In the genomic region with DNA sequence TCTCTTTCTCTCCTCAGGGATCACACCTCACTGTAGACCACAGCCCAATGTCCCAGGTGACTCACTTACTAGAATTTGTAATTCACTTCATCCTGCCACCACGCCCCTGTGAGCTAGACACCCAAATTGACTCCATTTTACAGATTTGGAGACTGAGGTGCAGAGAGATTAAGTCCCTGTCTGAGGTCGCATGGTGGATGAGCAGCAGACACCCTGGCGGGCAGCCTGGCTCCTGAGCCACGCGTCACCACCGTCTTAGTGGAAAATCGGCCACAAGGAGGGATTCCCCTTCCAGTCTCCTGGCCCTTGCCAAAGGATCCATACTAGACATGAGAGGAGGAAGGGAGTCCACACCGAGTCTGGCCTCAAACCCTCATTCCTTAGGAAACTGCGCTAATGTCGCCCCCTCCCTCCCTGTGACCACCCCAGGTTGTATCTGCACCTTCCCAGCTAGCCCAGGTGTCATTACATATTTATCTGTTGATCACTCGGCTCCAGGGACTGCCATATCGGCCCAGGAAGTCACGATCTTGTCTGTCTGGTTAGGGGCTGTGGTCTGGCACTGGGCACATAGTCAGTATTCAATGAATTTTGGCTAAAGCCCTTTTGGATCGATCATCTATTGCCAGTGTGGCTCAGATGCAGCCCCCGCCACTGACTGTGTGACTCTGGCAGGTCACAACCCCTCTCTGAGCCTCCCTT, we compare ENCODE assay signal across 12 cellular contexts. TPM values are rescaled to one million over a fixed set of nuclear protein-coding genes. Genes with fewer than 3 reads are reported as not detected.
DNase-seq lines count a peak whose midpoint lies in the region; ATAC-seq, FAIRE-seq and TF ChIP-seq lines count a peak whose summit lies in the region.
"Had no signal": no experiment of that assay in that cellular context is flagged by ENCODE, and none has a peak within 500 bp of the region (broad histone marks: within the 10 kb centered on the region; RNA-seq: fewer than 3 reads in every experiment).

No MANE protein-coding gene starts in this region.

- H4K8ac ChIP-seq in H1 (ENCODE audit: extremely low read depth, insufficient read depth, low read length), result peak overlapping the region; percentile 45; the same call in 1 of the 2 replicates

- no peak for TF ChIP-seq EP300 in H1 (IDR thresholded peaks at IDR 0.05; ENCODE audit: borderline replicate concordance in 1 of 2, low read depth in 2 of 2, low read length in 2 of 2)

- DNase-seq in RCC 7860 (ENCODE audit: low spot score) (peak; percentile 86), H1 (ENCODE audit: low read depth in 1 of 2, low spot score in 2 of 2) (no peak), sciatic nerve (ENCODE audit: low spot score) (no peak), endodermal cell (no peak), HCEC 1CT (no peak), CD1c-positive myeloid dendritic cell (ENCODE audit: extremely low spot score) (no peak)
- DNase-seq: DMS 273 treated with DMSO at 0.1 percent for 48 hours, head of caudate nucleus, NCI-H510A had no signal

- peaks cover 7% of the 10 kb centered on the region; the same call in 1 of the 2 replicates for H3K23me2 ChIP-seq in H1 (ENCODE audit: low read depth, low read length)

- FAIRE-seq in RCC 7860 (lab: Jason Lieb, UNC) (peak; percentile 28), H1 (lab: Jason Lieb, UNC) (no peak)
- FAIRE-seq: bronchial epithelial cell had no signal

- peak overlapping the region; percentile 8; the same call in 1 of the 2 replicates for H2BK15ac ChIP-seq in H1 (ENCODE audit: low read length)

- no peak overlapping the region for H2BK120ac ChIP-seq in H1 (replicated peaks; ENCODE audit: low read depth, low read length)

- H3K4me2 ChIP-seq in BLaER1 (peak overlapping the region; percentile 75), H1 (ENCODE audit: insufficient read depth in 1 of 2, low read depth in 2 of 2, low read length in 2 of 2) (no peak overlapping the region)

- no peak overlapping the region for H3K18ac ChIP-seq in H1 (ENCODE audit: extremely low read depth, low read length)

- no peak overlapping the region for H3K4me3 Mint-ChIP-seq in endodermal cell

- TF ChIP-seq POLR2A in H1 (IDR thresholded peaks at IDR 0.05; ENCODE audit: control extremely low read depth in 1 of 2, low read depth in 2 of 2, low read length in 2 of 2), result no peak

- H3K27me3 ChIP-seq in BLaER1, result no peaks in the 10 kb centered on the region
- no peaks in the 10 kb centered on the region for H3K27me3 ChIP-seq in H1 (replicated peaks in 1 of 4; ENCODE audit: control insufficient read depth in 3 of 4, extremely low read depth in 1 of 4, insufficient read depth in 3 of 4, low read length in 3 of 4)
- no peaks in the 10 kb centered on the region for H3K27me3 ChIP-seq in endodermal cell (ENCODE audit: control insufficient read depth, insufficient read depth, low read length, poor library complexity, severe bottlenecking)

- H2AK5ac ChIP-seq in H1 (ENCODE audit: low read depth, low read length), result no peak overlapping the region

- no peak for TF ChIP-seq CTCF in H1 (IDR thresholded peaks at IDR 0.05; ENCODE audit: control extremely low read depth in 1 of 3, insufficient read depth in 1 of 3, low read depth in 1 of 3, low read length in 3 of 3)
- no peak for TF ChIP-seq CTCF in endodermal cell (conservative IDR thresholded peaks at IDR 0.05)

- H3K9ac ChIP-seq in BLaER1 (no peak overlapping the region), H1 (replicated peaks in 1 of 4; ENCODE audit: extremely low read depth in 1 of 4, low read depth in 3 of 4, low read length in 3 of 4) (no peak overlapping the region), endodermal cell (ENCODE audit: extremely low read depth, low read length, poor library complexity, severe bottlenecking) (no peak overlapping the region)

- CTCF ChIA-PET in H1 (lab: Charles Lee; ENCODE audit: partially characterized antibody), result interaction anchor here (1.1 to 23.7 kb wide), 8 partner anchors 8 to 274 kb away, joined by 3 to 665 read pairs (median 6); no protein-coding TSS in a partner anchor

- no peaks in the 10 kb centered on the region for H3K79me2 ChIP-seq in H1 (ENCODE audit: control insufficient read depth in 1 of 2, insufficient read depth in 2 of 2, low read length in 2 of 2)

- no peak for TF ChIP-seq RAD21 in H1 (IDR thresholded peaks at IDR 0.05 in 1 of 2, conservative IDR thresholded peaks at IDR 0.05 in 1 of 2; ENCODE audit: low read depth in 2 of 2, low read length in 2 of 2)

- no peaks in the 10 kb centered on the region for H3K36me3 ChIP-seq in BLaER1
- H3K36me3 ChIP-seq in H1 (ENCODE audit: control insufficient read depth in 2 of 4, insufficient read depth in 4 of 4, low read length in 3 of 4), result no peaks in the 10 kb centered on the region
- H3K36me3 ChIP-seq in endodermal cell (ENCODE audit: control insufficient read depth, insufficient read depth, low read length), result no peaks in the 10 kb centered on the region

- H3K79me1 ChIP-seq in H1 (ENCODE audit: low read depth, low read length), result no peaks in the 10 kb centered on the region

- H3K4ac ChIP-seq in H1 (replicated peaks; ENCODE audit: insufficient read length, low read depth, low read length), result no peak overlapping the region

- H4K91ac ChIP-seq in H1 (replicated peaks; ENCODE audit: insufficient read length, low read length), result no peak overlapping the region

- H3K27me3 Mint-ChIP-seq in endodermal cell (ENCODE audit: insufficient read depth), result peaks cover 9% of the 10 kb centered on the region

- no peaks in the 10 kb centered on the region for H3K9me3 Mint-ChIP-seq in endodermal cell

- ATAC-seq in sciatic nerve (peak; percentile 3), HG02852 (IDR thresholded peaks at IDR 0.05; ENCODE audit: unreplicated experiment) (no peak)

- intact Hi-C loops in sciatic nerve (cut with DNase I), result no loop called here

- no peak overlapping the region for H3K27ac Mint-ChIP-seq in endodermal cell

- H2BK20ac ChIP-seq in H1 (ENCODE audit: low read length), result no peak overlapping the region

- POLR2A ChIA-PET in H1 (lab: Charles Lee; ENCODE audit: partially characterized antibody), result interaction anchor here (0.7 to 1.2 kb wide), 2 partner anchors 12 to 32 kb away, joined by 3 to 4 read pairs; no protein-coding TSS in a partner anchor

- H3K4me3 ChIP-seq in BLaER1 (no peak overlapping the region), H1 (ENCODE audit: extremely low read depth in 1 of 4, insufficient read depth in 2 of 4, low read depth in 3 of 4, low read length in 4 of 4) (no peak overlapping the region), endodermal cell (ENCODE audit: low read length) (no peak overlapping the region)

- no peaks in the 10 kb centered on the region for H3K36me3 Mint-ChIP-seq in endodermal cell (ENCODE audit: low read depth)

- H4K5ac ChIP-seq in H1 (ENCODE audit: insufficient read length, low read depth, low read length), result no peak overlapping the region

- H2BK5ac ChIP-seq in H1 (ENCODE audit: low read depth, low read length), result no peak overlapping the region

- H2AFZ ChIP-seq in H1 (ENCODE audit: low read length), result peak overlapping the region; percentile 24; the same call in 1 of the 2 replicates

- no peaks in the 10 kb centered on the region for H4K20me1 ChIP-seq in BLaER1
- peaks cover 0 to 3% of the 10 kb centered on the region in 2 experiments for H4K20me1 ChIP-seq in H1 (replicated peaks in 1 of 2; ENCODE audit: control insufficient read depth in 1 of 2, insufficient read depth in 2 of 2, low read length in 2 of 2)

- no peaks in the 10 kb centered on the region for H3K4me1 Mint-ChIP-seq in endodermal cell

- H3K4me1 ChIP-seq in BLaER1 (peaks cover 91% of the 10 kb centered on the region), H1 (replicated peaks in 1 of 4; ENCODE audit: control insufficient read depth in 3 of 4, insufficient read depth in 4 of 4, low read length in 3 of 4) (no peaks in the 10 kb centered on the region; a peak in 1 of 7 replicates), endodermal cell (ENCODE audit: control insufficient read depth, insufficient read depth, low read length) (no peaks in the 10 kb centered on the region)

- no peaks in the 10 kb centered on the region for H3K9me3 ChIP-seq in BLaER1
- H3K9me3 ChIP-seq in H1 (ENCODE audit: insufficient read depth in 2 of 2, low read depth in 1 of 2, low read length in 1 of 2), result no peaks in the 10 kb centered on the region
- H3K9me3 ChIP-seq in endodermal cell (ENCODE audit: control insufficient read depth, low read length), result no peaks in the 10 kb centered on the region

- 88% methylated on average over 15 of the region's 15 CpGs; no CpG with 5 or more reads in 1 of the 2 experiments for WGBS in H1 (ENCODE audit: extremely low coverage in 1 of 2, insufficient coverage in 1 of 2, insufficient read length in 1 of 2, insufficient replicate concordance in 2 of 2, low coverage in 1 of 2, low lambda C conversion rate in 2 of 2, missing lambda C conversion rate in 1 of 2), 2 experiments
- 90 to 95% methylated on average over 13 to 15 of the region's 15 CpGs for WGBS in endodermal cell (ENCODE audit: insufficient coverage in 1 of 2, insufficient read length in 1 of 2), 2 experiments

- no peak overlapping the region for H3K56ac ChIP-seq in H1 (replicated peaks; ENCODE audit: insufficient read length, low read depth, low read length)

- H3K23ac ChIP-seq in H1 (ENCODE audit: insufficient read length), result no peak overlapping the region

- no peak overlapping the region for H3K14ac ChIP-seq in H1 (ENCODE audit: insufficient read length)

- H3K27ac ChIP-seq in BLaER1 (no peak overlapping the region), H1 (ENCODE audit: low read depth, low read length) (no peak overlapping the region), endodermal cell (ENCODE audit: low read depth, low read length) (no peak overlapping the region)

- no peak overlapping the region for H2BK12ac ChIP-seq in H1 (ENCODE audit: low read depth, low read length)

TF ChIP-seq in H1, 55 proteins besides CTCF, POLR2A, EP300 and RAD21:
- TF ChIP-seq SRF (IDR thresholded peaks at IDR 0.05; ENCODE audit: low read depth, low read length) (no peak), KDM1A (IDR thresholded peaks at IDR 0.05; ENCODE audit: borderline replicate concordance, low read length) (peak; percentile 49; the same call in 1 of the 2 replicates)

RNA-seq across cellular contexts. Expression of gene PTGIS, which starts 25.7 kb away (rescaled TPM):
- 35.5 and 40.2 TPM in 2 replicates for total RNA-seq in H1 (2021; fragmentation: NEBNext Ultra II Directional; extraction: Animal tissue kit (Norgen Biotek cat#: 25700))
- 29.9 and 44.0 TPM in 2 replicates for polyA plus RNA-seq in H1 (2011; rRNA removed)
- 29.9 TPM for polyA plus RNA-seq in H1 (2011; cell fraction: cytosol; rRNA removed)
- polyA plus RNA-seq in H1 (2011; cell fraction: nucleus; rRNA removed), result 37.9 TPM
- 22.4 to 30.7 TPM (median 23.3 TPM) in 4 replicates for polyA plus RNA-seq in H1 (2012, experiment 1 of 2)
- 22.9 TPM for polyA plus RNA-seq in H1 (2012, experiment 2 of 2)
- polyA plus RNA-seq in H1 (2013, experiment 1 of 2), result 23.7 TPM
- polyA plus RNA-seq in H1 (2013, experiment 2 of 2), result 26.0 TPM
- polyA minus RNA-seq in H1 (2011; rRNA and poly(A)+ RNA removed), result 34.2 and 40.8 TPM in 2 replicates
- 28.5 TPM for polyA minus RNA-seq in H1 (2011; cell fraction: cytosol; rRNA and poly(A)+ RNA removed)
- 16.2 TPM for polyA minus RNA-seq in H1 (2011; cell fraction: nucleus; rRNA and poly(A)+ RNA removed)
- total RNA-seq in sciatic nerve (89.7 TPM), endodermal cell (10 to 100 TPM; 14.1 to 20.9 TPM)
- 18.7 TPM for polyA plus RNA-seq in endodermal cell (2013, experiment 1 of 2)
- 15.7 TPM for polyA plus RNA-seq in endodermal cell (2013, experiment 2 of 2)
